ENCODE assay signal across 15 cellular contexts in the genomic region with DNA sequence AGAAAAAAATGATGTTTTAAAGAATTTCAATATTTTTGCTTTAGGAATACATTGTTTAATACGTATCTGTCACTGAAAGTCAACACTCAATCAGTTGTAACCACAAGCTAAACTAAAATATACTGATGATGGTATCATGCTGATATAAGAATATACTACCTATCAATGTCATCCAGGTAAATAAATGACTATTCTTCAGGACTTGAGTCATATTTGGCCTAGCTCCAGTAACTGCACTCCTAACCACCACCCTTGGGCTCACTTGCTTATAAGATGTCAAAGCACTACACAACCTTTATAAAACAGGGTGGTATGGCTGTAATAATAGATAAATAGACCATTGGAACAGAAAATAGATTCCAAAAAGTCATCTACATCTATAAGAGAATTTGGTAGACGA. TPM values are rescaled to one million over a fixed set of nuclear protein-coding genes. Genes with fewer than 3 reads are reported as not detected.
"Had no signal": no experiment of that assay in that cellular context is flagged by ENCODE, and none has a peak within 500 bp of the region (broad histone marks: within the 10 kb centered on the region; RNA-seq: fewer than 3 reads in every experiment).

No MANE protein-coding gene starts in this region.

- H3K27ac ChIP-seq: gastrocnemius medialis, heart right ventricle, ovary had no signal

- H3K4me3 ChIP-seq: gastrocnemius medialis, heart right ventricle, ovary had no signal

- DNase-seq: activated CD4-positive, alpha-beta T cell treated with anti-CD3 and anti-CD28 coated beads, Interleukin-2, amount 50 U/mL, for 1 hour; activated CD8-positive, alpha-beta memory T cell treated with anti-CD3 and anti-CD28 coated beads for 24 hours; activated gamma-delta T cell treated with Interleukin-2 at 50 U/mL for 16 hours; activated naive CD8-positive, alpha-beta T cell treated with anti-CD3 and anti-CD28 coated beads for 36 hours; amygdala; cortex of kidney; effector CD8-positive, alpha-beta T cell; gastrocnemius medialis; heart right ventricle; naive thymus-derived CD4-positive, alpha-beta T cell; ovary; stimulated activated CD4-positive, alpha-beta T cell treated with anti-CD3 and anti-CD28 coated beads, Interleukin-1b, Interleukin-23, amount 100 ng/mL, for 48 hours; T-helper 9 cell had no signal

- H3K36me3 ChIP-seq: gastrocnemius medialis, heart right ventricle, ovary had no signal

- H3K27me3 ChIP-seq: gastrocnemius medialis, heart right ventricle, ovary had no signal

- H3K4me1 ChIP-seq: gastrocnemius medialis, heart right ventricle had no signal

- ATAC-seq: activated CD4-positive, CD25-positive, alpha-beta regulatory T cell treated with anti-CD3 and anti-CD28 coated beads, Interleukin-2, amount 50 U/mL, for 24 hours; gastrocnemius medialis; heart right ventricle; naive thymus-derived CD4-positive, alpha-beta T cell; stimulated activated effector memory CD8-positive, alpha-beta T cell treated with anti-CD3 and anti-CD28 coated beads, Interleukin-12 subunit alpha, Interleukin-12 subunit beta, amount 100 ng/mL, for 72 hours had no signal

RNA-seq across cellular contexts. Expression of a gene that starts 48.8 kb away (rescaled TPM):
- total RNA-seq: activated naive CD8-positive, alpha-beta T cell treated with anti-CD3 and anti-CD28 coated beads for 36 hours; naive thymus-derived CD4-positive, alpha-beta T cell had no signal
- polyA plus RNA-seq: naive thymus-derived CD4-positive, alpha-beta T cell had no signal
